1 cellular context compared by ENCODE assay signal in the genomic region with DNA sequence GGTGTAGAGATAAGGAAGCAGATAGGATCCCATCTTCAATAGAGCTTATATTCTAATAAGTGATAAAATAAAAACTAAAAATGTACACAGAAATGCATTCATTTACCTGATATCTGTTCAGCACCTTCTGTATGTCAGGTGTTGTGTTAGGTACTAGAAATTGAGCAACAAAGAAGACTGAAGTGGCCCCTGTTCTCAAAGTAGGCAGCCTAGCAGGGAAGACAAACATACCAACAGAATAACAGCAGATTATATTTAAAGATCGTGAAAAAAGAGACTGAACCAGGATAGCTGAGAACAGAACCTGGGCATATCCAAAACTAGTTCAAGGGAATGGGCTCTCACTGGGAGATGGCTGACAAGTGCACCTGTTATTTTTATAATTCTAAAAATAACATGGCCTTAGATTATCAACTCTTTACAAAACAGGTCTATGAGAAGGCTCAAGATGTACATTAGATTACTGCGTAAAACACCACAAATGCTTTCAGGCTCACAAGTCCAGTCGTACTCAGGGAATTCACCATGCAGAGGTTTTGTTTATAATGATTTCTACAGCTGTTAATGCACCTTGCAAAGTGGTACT.
TF ChIP-seq lines count a peak whose summit lies in the region.

No MANE protein-coding gene starts in this region.

TF ChIP-seq in GM23338, 12 proteins besides CTCF, POLR2A, EP300 and RAD21 (continued from another document):
- TF ChIP-seq ZNF462 (CRISPR knock-in tag; IDR thresholded peaks at IDR 0.05) (no peak), ZNF114 (CRISPR knock-in tag; IDR thresholded peaks at IDR 0.05) (no peak), STAT1 (IDR thresholded peaks at IDR 0.05; ENCODE audit: unreplicated experiment) (no peak), ZNF331 (CRISPR knock-in tag; IDR thresholded peaks at IDR 0.05; ENCODE audit: low read depth) (no peak), JUNB (IDR thresholded peaks at IDR 0.05; ENCODE audit: unreplicated experiment) (no peak), NANOG (IDR thresholded peaks at IDR 0.05; ENCODE audit: borderline replicate concordance) (no peak), POLR2AphosphoS5 (IDR thresholded peaks at IDR 0.05; ENCODE audit: low read depth) (no peak), CREB1 (CRISPR knock-in tag; IDR thresholded peaks at IDR 0.05; ENCODE audit: low read depth) (no peak)
- TF ChIP-seq, protein P1, sequence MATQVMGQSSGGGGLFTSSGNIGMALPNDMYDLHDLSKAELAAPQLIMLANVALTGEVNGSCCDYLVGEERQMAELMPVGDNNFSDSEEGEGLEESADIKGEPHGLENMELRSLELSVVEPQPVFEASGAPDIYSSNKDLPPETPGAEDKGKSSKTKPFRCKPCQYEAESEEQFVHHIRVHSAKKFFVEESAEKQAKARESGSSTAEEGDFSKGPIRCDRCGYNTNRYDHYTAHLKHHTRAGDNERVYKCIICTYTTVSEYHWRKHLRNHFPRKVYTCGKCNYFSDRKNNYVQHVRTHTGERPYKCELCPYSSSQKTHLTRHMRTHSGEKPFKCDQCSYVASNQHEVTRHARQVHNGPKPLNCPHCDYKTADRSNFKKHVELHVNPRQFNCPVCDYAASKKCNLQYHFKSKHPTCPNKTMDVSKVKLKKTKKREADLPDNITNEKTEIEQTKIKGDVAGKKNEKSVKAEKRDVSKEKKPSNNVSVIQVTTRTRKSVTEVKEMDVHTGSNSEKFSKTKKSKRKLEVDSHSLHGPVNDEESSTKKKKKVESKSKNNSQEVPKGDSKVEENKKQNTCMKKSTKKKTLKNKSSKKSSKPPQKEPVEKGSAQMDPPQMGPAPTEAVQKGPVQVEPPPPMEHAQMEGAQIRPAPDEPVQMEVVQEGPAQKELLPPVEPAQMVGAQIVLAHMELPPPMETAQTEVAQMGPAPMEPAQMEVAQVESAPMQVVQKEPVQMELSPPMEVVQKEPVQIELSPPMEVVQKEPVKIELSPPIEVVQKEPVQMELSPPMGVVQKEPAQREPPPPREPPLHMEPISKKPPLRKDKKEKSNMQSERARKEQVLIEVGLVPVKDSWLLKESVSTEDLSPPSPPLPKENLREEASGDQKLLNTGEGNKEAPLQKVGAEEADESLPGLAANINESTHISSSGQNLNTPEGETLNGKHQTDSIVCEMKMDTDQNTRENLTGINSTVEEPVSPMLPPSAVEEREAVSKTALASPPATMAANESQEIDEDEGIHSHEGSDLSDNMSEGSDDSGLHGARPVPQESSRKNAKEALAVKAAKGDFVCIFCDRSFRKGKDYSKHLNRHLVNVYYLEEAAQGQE (IDR thresholded peaks at IDR 0.05; ENCODE audit: unreplicated experiment) = no peak
TF ChIP-seq in GM23338: peak in this region for 0.
